8 cellular contexts compared by ENCODE assay signal in the genomic region with DNA sequence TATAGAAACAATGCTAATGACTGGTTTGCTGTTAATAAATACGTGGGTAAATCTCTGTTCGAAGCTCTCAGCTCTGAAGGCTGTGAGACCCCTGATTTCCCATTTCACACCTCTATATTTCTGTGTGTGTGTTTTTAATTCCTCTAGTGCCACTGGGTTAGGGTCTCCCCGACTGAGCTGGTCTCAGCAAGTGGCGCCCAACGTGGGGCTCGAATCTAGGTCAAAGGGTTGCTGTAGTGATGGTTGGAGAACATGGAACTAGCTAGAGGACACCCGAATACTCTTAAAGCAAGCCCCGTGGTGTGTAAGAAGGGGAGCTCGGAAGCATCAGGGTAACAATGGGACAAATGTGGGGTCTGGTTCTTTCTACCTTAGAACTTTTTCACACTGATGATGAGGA.
DNase-seq lines count a peak whose midpoint lies in the region; ATAC-seq and TF ChIP-seq lines count a peak whose summit lies in the region.
"Not testable (repeated sequence)": the region's sequence is repeated elsewhere in the genome, so short reads cannot be mapped to it uniquely, and the experiment has no call there.

No MANE protein-coding gene starts in this region.

- not testable (repeated sequence) for H2BK12ac ChIP-seq in H9 (ENCODE audit: insufficient read length, low read depth, low read length)

- H4K91ac ChIP-seq in H9 (ENCODE audit: insufficient read length, low read depth, low read length): not testable (repeated sequence)

- not testable (repeated sequence) for H3T11ph ChIP-seq in H9 (ENCODE audit: low read length)

- H3K14ac ChIP-seq in H9 (ENCODE audit: insufficient read depth, low read length): not testable (repeated sequence)

- H3K4me1 Mint-ChIP-seq in CD4-positive, CD25-positive, alpha-beta regulatory T cell; H9; WTC11; glutamatergic neuron (ENCODE audit: low read depth, unreplicated experiment); nephron progenitor cell: not testable (repeated sequence)

- POLR2A ChIA-PET in WTC11 (lab: Charles Lee): not testable (repeated sequence)

- not testable (repeated sequence) for H3K79me2 ChIP-seq in H9 (ENCODE audit: insufficient read depth, low read length)

- not testable (repeated sequence) for H3K4me1 ChIP-seq in CD4-positive, CD25-positive, alpha-beta regulatory T cell (ENCODE audit: control insufficient read depth, insufficient read depth, low read length, poor library complexity, severe bottlenecking); H9 (ENCODE audit: insufficient read depth, low read length); subcutaneous abdominal adipose tissue (ENCODE audit: control insufficient read depth in 5 of 5, insufficient read depth in 5 of 5, low read length in 5 of 5)

- not testable (repeated sequence) for H3K23me2 ChIP-seq in H9 (ENCODE audit: insufficient read length, low read depth, low read length, poor library complexity, severe bottlenecking)

- not testable (repeated sequence) for H3K36me3 ChIP-seq in CD4-positive, CD25-positive, alpha-beta regulatory T cell (ENCODE audit: control insufficient read depth, insufficient read depth, low read length); subcutaneous abdominal adipose tissue (ENCODE audit: control insufficient read depth in 5 of 5, insufficient read depth in 5 of 5, low read length in 5 of 5)

- H3K27ac ChIP-seq in CD4-positive, CD25-positive, alpha-beta regulatory T cell (ENCODE audit: insufficient read depth, low read length, poor library complexity, severe bottlenecking); H9 (ENCODE audit: insufficient read length, low read depth, low read length); subcutaneous abdominal adipose tissue (ENCODE audit: low read depth, low read length): not testable (repeated sequence)

- not testable (repeated sequence) for H3K56ac ChIP-seq in H9 (ENCODE audit: insufficient read length, low read depth, low read length)

- CTCF ChIA-PET in WTC11 (lab: Charles Lee): not testable (repeated sequence)

- not testable (repeated sequence) for H2BK20ac ChIP-seq in H9 (ENCODE audit: low read depth, low read length, poor library complexity, severe bottlenecking)

- peaks cover 21 to 22% of the 10 kb centered on the region in 2 experiments for H3K9me3 ChIP-seq in CD4-positive, CD25-positive, alpha-beta regulatory T cell (ENCODE audit: control insufficient read depth in 2 of 2, low read length in 2 of 2)
- peaks cover 20% of the 10 kb centered on the region for H3K9me3 ChIP-seq in H9 (ENCODE audit: control insufficient read depth, low read depth, low read length)
- peaks cover 0 to 45% (median 27%) of the 10 kb centered on the region in 5 donors for H3K9me3 ChIP-seq in subcutaneous abdominal adipose tissue (ENCODE audit: control insufficient read depth in 5 of 5, low read length in 5 of 5)

- H2BK120ac ChIP-seq in H9 (ENCODE audit: low read depth, low read length, poor library complexity, severe bottlenecking): not testable (repeated sequence)

- ATAC-seq in CD4-positive, CD25-positive, alpha-beta regulatory T cell (ENCODE audit: low read depth in 2 of 2); WTC11: not testable (repeated sequence)

- not testable (repeated sequence) for H3K27me3 Mint-ChIP-seq in CD4-positive, CD25-positive, alpha-beta regulatory T cell; H9 (ENCODE audit: low read depth); WTC11 (ENCODE audit: low read depth); glutamatergic neuron (ENCODE audit: unreplicated experiment); nephron progenitor cell (ENCODE audit: low read depth, poor library complexity)

- not testable (repeated sequence) for H3K9ac ChIP-seq in H9 (ENCODE audit: extremely low read depth, insufficient read length, low read length); subcutaneous abdominal adipose tissue (ENCODE audit: low read length in 5 of 5)

- not testable (repeated sequence) for H3K23ac ChIP-seq in H9 (ENCODE audit: insufficient read length, low read depth, low read length)

- not testable (repeated sequence) for H3K18ac ChIP-seq in H9 (ENCODE audit: insufficient read length, low read depth, low read length)

- not testable (repeated sequence) for H4K5ac ChIP-seq in H9 (ENCODE audit: insufficient read length, low read depth, low read length)

- not testable (repeated sequence) for H3K79me1 ChIP-seq in H9 (ENCODE audit: insufficient read depth, low read depth, low read length, poor library complexity, severe bottlenecking)

- H4K20me1 ChIP-seq in H9 (ENCODE audit: control insufficient read depth, insufficient read depth, insufficient read length): not testable (repeated sequence)

- peak in 2 of 3 donors; percentile 0 to 4 for DNase-seq in CD4-positive, CD25-positive, alpha-beta regulatory T cell
- peak; percentile 23 for DNase-seq in H9
- peak; percentile 18 for DNase-seq in NCI-H69 (lab: John Stamatoyannopoulos, UW)
- DNase-seq in WTC11 (ENCODE audit: low spot score): peak; percentile 24
- DNase-seq in astrocyte of the hippocampus (ENCODE audit: low read depth, low spot score): peak; percentile 2
- DNase-seq in glutamatergic neuron: peak; percentile 46
- DNase-seq in nephron progenitor cell: peak; percentile 21

- no CpG with 5 or more reads among the region's 9 CpGs for WGBS in H9 (ENCODE audit: extremely low coverage, insufficient read length, low lambda C conversion rate)

- TF ChIP-seq CTCF in H9 (conservative IDR thresholded peaks at IDR 0.05); WTC11 (IDR thresholded peaks at IDR 0.05); glutamatergic neuron (IDR thresholded peaks at IDR 0.05; ENCODE audit: partially characterized antibody, unreplicated experiment); nephron progenitor cell (IDR thresholded peaks at IDR 0.05): not testable (repeated sequence)

- H2BK15ac ChIP-seq in H9 (ENCODE audit: low read depth, low read length): not testable (repeated sequence)

- H3K4ac ChIP-seq in H9 (ENCODE audit: low read depth, low read length): not testable (repeated sequence)

- H3K4me3 ChIP-seq in CD4-positive, CD25-positive, alpha-beta regulatory T cell (ENCODE audit: low read depth, low read length): not testable (repeated sequence)
- H3K4me3 ChIP-seq in subcutaneous abdominal adipose tissue (ENCODE audit: low read depth in 1 of 5, low read length in 5 of 5): peak overlapping the region in 3 of 5 donors; percentile 22 to 34 (median 22)

- H2BK5ac ChIP-seq in H9 (ENCODE audit: insufficient read length, low read length): not testable (repeated sequence)

- not testable (repeated sequence) for H2AFZ ChIP-seq in H9 (ENCODE audit: low read length)

- H4K8ac ChIP-seq in H9 (replicated peaks; ENCODE audit: insufficient read length, low read depth, low read length): not testable (repeated sequence)

- not testable (repeated sequence) for H3K4me2 ChIP-seq in H9 (ENCODE audit: insufficient read depth, insufficient read length, low read length)

- not testable (repeated sequence) for H2AK5ac ChIP-seq in H9 (ENCODE audit: insufficient read length, low read length)

- peaks cover 0 to 43% (median 9%) of the 10 kb centered on the region in 7 donors for H3K9me3 Mint-ChIP-seq in CD4-positive, CD25-positive, alpha-beta regulatory T cell
- H3K9me3 Mint-ChIP-seq in H9: peaks cover 42 to 43% of the 10 kb centered on the region in 2 experiments
- peaks cover 71% of the 10 kb centered on the region for H3K9me3 Mint-ChIP-seq in WTC11
- H3K9me3 Mint-ChIP-seq in glutamatergic neuron (ENCODE audit: unreplicated experiment): not testable (repeated sequence)
- peaks cover 41% of the 10 kb centered on the region for H3K9me3 Mint-ChIP-seq in nephron progenitor cell

- H3K27ac Mint-ChIP-seq in CD4-positive, CD25-positive, alpha-beta regulatory T cell; H9; WTC11; glutamatergic neuron (ENCODE audit: unreplicated experiment); nephron progenitor cell: not testable (repeated sequence)

- not testable (repeated sequence) for H3K36me3 Mint-ChIP-seq in CD4-positive, CD25-positive, alpha-beta regulatory T cell; nephron progenitor cell (ENCODE audit: low read depth)
- H3K36me3 Mint-ChIP-seq in H9 (ENCODE audit: insufficient read depth in 1 of 3, low read depth in 3 of 3) (peaks cover 15 to 39% (median 19%) of the 10 kb centered on the region in 3 experiments), WTC11 (peaks cover 48% of the 10 kb centered on the region), glutamatergic neuron (ENCODE audit: unreplicated experiment) (peaks cover 22% of the 10 kb centered on the region)

- H3K4me3 Mint-ChIP-seq in CD4-positive, CD25-positive, alpha-beta regulatory T cell; H9; WTC11; glutamatergic neuron (ENCODE audit: unreplicated experiment); nephron progenitor cell: not testable (repeated sequence)

- H3K27me3 ChIP-seq in CD4-positive, CD25-positive, alpha-beta regulatory T cell (ENCODE audit: control insufficient read depth, insufficient read depth, low read length); H9 (ENCODE audit: insufficient read depth, low read length); subcutaneous abdominal adipose tissue (ENCODE audit: control insufficient read depth in 5 of 5, insufficient read depth in 4 of 5, low read length in 5 of 5): not testable (repeated sequence)
